10 cellular contexts compared by ENCODE assay signal in genomic region chr17:66636111-66636510, GRCh38.
DNase-seq lines count a peak whose midpoint lies in the region; ATAC-seq and TF ChIP-seq lines count a peak whose summit lies in the region.
"Had no signal": no experiment of that assay in that cellular context is flagged by ENCODE, and none has a peak within 500 bp of the region (broad histone marks: within the 10 kb centered on the region; RNA-seq: fewer than 3 reads in every experiment).

No MANE protein-coding gene starts in this region.

- no peak overlapping the region for H2BK20ac ChIP-seq in IMR-90 (ENCODE audit: low read depth, low read length)

- ATAC-seq in IMR-90 (ENCODE audit: low read depth) (peak; percentile 81), left lung (peak; percentile 34), HG02610 (IDR thresholded peaks at IDR 0.05; ENCODE audit: unreplicated experiment) (no peak), Right ventricle myocardium superior (ENCODE audit: poor library complexity) (no peak), right lobe of liver (no peak)
- ATAC-seq in activated naive CD8-positive, alpha-beta T cell treated with anti-CD3 and anti-CD28 coated beads, Interleukin-2, amount 50 U/mL, for 24 hours, result peak; percentile 25

- H3K27me3 Mint-ChIP-seq in activated naive CD8-positive, alpha-beta T cell treated with anti-CD3 and anti-CD28 coated beads, Interleukin-2, amount 50 U/mL, for 24 hours, result no peaks in the 10 kb centered on the region

- no peak overlapping the region for H4K91ac ChIP-seq in IMR-90 (ENCODE audit: insufficient read depth, low read depth, low read length)

- H3K9me3 ChIP-seq in IMR-90 (ENCODE audit: control insufficient read depth, insufficient read depth, low read length) (no peaks in the 10 kb centered on the region), left lung (no peaks in the 10 kb centered on the region), right lobe of liver (no peaks in the 10 kb centered on the region)

- H3K36me3 Mint-ChIP-seq in activated naive CD8-positive, alpha-beta T cell treated with anti-CD3 and anti-CD28 coated beads, Interleukin-2, amount 50 U/mL, for 24 hours (ENCODE audit: low read depth), result peaks cover under 1% of the 10 kb centered on the region

- peaks cover 71% of the 10 kb centered on the region for H3K4me1 Mint-ChIP-seq in activated naive CD8-positive, alpha-beta T cell treated with anti-CD3 and anti-CD28 coated beads, Interleukin-2, amount 50 U/mL, for 24 hours

- in situ Hi-C loops in IMR-90 (cut with MboI; ENCODE audit: low sequenced_read_pairs), result no loop called here

- H3K23ac ChIP-seq in IMR-90 (ENCODE audit: low read depth, low read length), result no peak overlapping the region; the same call in 1 of the 2 replicates

- dilution Hi-C loops in IMR-90 (cut with HindIII; ENCODE audit: low sequenced_read_pairs, unreplicated experiment), result no loop called here

- no peak overlapping the region for H3K18ac ChIP-seq in IMR-90 (ENCODE audit: low read depth, low read length)

- H3K4me1 ChIP-seq in IMR-90 (ENCODE audit: control insufficient read depth, insufficient read depth, low read length) (peaks cover 13% of the 10 kb centered on the region), left lung (peaks cover 0 to 7% of the 10 kb centered on the region in 2 donors), right lobe of liver (no peaks in the 10 kb centered on the region)

- POLR2A ChIA-PET in IMR-90 (lab: Charles Lee; ENCODE audit: unreplicated experiment), result no interaction called here

- no peak overlapping the region for H4K8ac ChIP-seq in IMR-90 (ENCODE audit: low read depth in 2 of 2, low read length in 2 of 2)

- no peak for TF ChIP-seq RAD21 in IMR-90 (IDR thresholded peaks at IDR 0.05; ENCODE audit: low read length)

- peaks cover 25 to 53% of the 10 kb centered on the region in 2 experiments for H3K79me1 ChIP-seq in IMR-90 (ENCODE audit: low read depth in 1 of 2, low read length in 2 of 2)

- no peak overlapping the region for H3K4me3 ChIP-seq in IMR-90 (ENCODE audit: insufficient read depth, low read depth, low read length)
- no peak overlapping the region for H3K4me3 ChIP-seq in left lung
- H3K4me3 ChIP-seq in right lobe of liver, result no peak overlapping the region

- TF ChIP-seq POLR2A in IMR-90 (IDR thresholded peaks at IDR 0.05; ENCODE audit: low read depth, low read length) (no peak), right lobe of liver (IDR thresholded peaks at IDR 0.05) (no peak)

- WGBS in IMR-90 (ENCODE audit: extremely low coverage in 2 of 2, insufficient read length in 1 of 2), 2 experiments, result no CpG with 5 or more reads among the region's 4 CpGs
- 87% methylated on average over 4 of the region's 4 CpGs for WGBS in right lobe of liver (ENCODE audit: insufficient coverage, low coverage, low lambda C conversion rate, missing lambda C conversion rate)

- H2BK5ac ChIP-seq in IMR-90 (ENCODE audit: low read depth, low read length, poor library complexity, severe bottlenecking), result no peak overlapping the region

- intact Hi-C loops in IMR-90 (cut with micrococcal nuclease), result no loop called here
- intact Hi-C loops in left lung (cut with DNase I), result no loop called here
- intact Hi-C loops in Right ventricle myocardium superior (cut with DNase I), result no loop called here
- intact Hi-C loops in right lobe of liver (cut with DNase I), result no loop called here

- H2AK5ac ChIP-seq in IMR-90 (ENCODE audit: low read depth, low read length), result no peak overlapping the region

- no peak overlapping the region for H2AK9ac ChIP-seq in IMR-90 (replicated peaks; ENCODE audit: low read depth, low read length, poor library complexity)

- peaks cover 8% of the 10 kb centered on the region for H3K9me1 ChIP-seq in IMR-90 (ENCODE audit: insufficient read depth, low read length)

- H3K4me2 ChIP-seq in IMR-90 (ENCODE audit: low read depth, low read length), result no peak overlapping the region

- no peak overlapping the region for H4K5ac ChIP-seq in IMR-90 (ENCODE audit: low read depth, low read length)

- H2BK120ac ChIP-seq in IMR-90 (ENCODE audit: low read depth, low read length), result no peak overlapping the region

- H3K27ac Mint-ChIP-seq in activated naive CD8-positive, alpha-beta T cell treated with anti-CD3 and anti-CD28 coated beads, Interleukin-2, amount 50 U/mL, for 24 hours, result peak overlapping the region; percentile 53

- H3K9me3 Mint-ChIP-seq in activated naive CD8-positive, alpha-beta T cell treated with anti-CD3 and anti-CD28 coated beads, Interleukin-2, amount 50 U/mL, for 24 hours, result no peaks in the 10 kb centered on the region

- H3K27me3 ChIP-seq in IMR-90 (ENCODE audit: control insufficient read depth, insufficient read depth, low read length), result no peaks in the 10 kb centered on the region
- no peaks in the 10 kb centered on the region for H3K27me3 ChIP-seq in left lung
- H3K27me3 ChIP-seq in right lobe of liver, result no peaks in the 10 kb centered on the region

- BruUV-seq in IMR-90 (replicated peaks; lab: Mats Ljungman, UMichigan), result no TSS peak

- peaks cover 5% of the 10 kb centered on the region; the same call in 1 of the 2 replicates for H3K36me3 ChIP-seq in IMR-90 (ENCODE audit: control insufficient read depth, insufficient read depth, low read length)
- H3K36me3 ChIP-seq in left lung, result no peaks in the 10 kb centered on the region
- no peaks in the 10 kb centered on the region for H3K36me3 ChIP-seq in right lobe of liver

- H3K27ac ChIP-seq in IMR-90 (ENCODE audit: insufficient read depth, low read length) (no peak overlapping the region), left lung (no peak overlapping the region), right lobe of liver (no peak overlapping the region)

- no peak overlapping the region for H3K4ac ChIP-seq in IMR-90 (ENCODE audit: low read depth, low read length)

- H4K20me1 ChIP-seq in IMR-90 (ENCODE audit: insufficient read depth, low read length), result peaks cover 30% of the 10 kb centered on the region

- H2BK15ac ChIP-seq in IMR-90 (ENCODE audit: low read depth, low read length), result no peak overlapping the region

- H3K14ac ChIP-seq in IMR-90 (replicated peaks; ENCODE audit: low read depth, low read length), result no peak overlapping the region

- TF ChIP-seq CTCF in IMR-90 (conservative IDR thresholded peaks at IDR 0.05; ENCODE audit: low read depth, low read length) (no peak), left lung (IDR thresholded peaks at IDR 0.05) (no peak), right lobe of liver (IDR thresholded peaks at IDR 0.05) (no peak)

- no peak overlapping the region for H3K56ac ChIP-seq in IMR-90 (ENCODE audit: extremely low read depth, insufficient read depth, low read length)

- peak; percentile 37 for DNase-seq in EL
- peak; percentile 87 for DNase-seq in IMR-90
- DNase-seq in activated naive CD8-positive, alpha-beta T cell treated with anti-CD3 and anti-CD28 coated beads, Interleukin-2, amount 50 U/mL, for 24 hours, result no peak
- DNase-seq in left lung, result no peak
- DNase-seq in Right ventricle myocardium superior, result no peak
- no peak for DNase-seq in right lobe of liver
- DNase-seq: activated gamma-delta T cell treated with Interleukin-2 at 50 U/mL for 16 hours, NCI-H1417 treated with DMSO at 0.1 percent for 48 hours, retina had no signal

- no peak overlapping the region for H3K4me3 Mint-ChIP-seq in activated naive CD8-positive, alpha-beta T cell treated with anti-CD3 and anti-CD28 coated beads, Interleukin-2, amount 50 U/mL, for 24 hours

- H2AFZ ChIP-seq in IMR-90 (replicated peaks; ENCODE audit: low read length, poor library complexity), result no peak overlapping the region

- CTCF ChIA-PET in IMR-90 (lab: Yijun Ruan, JAX), result no interaction called here

- no peak overlapping the region for H3K9ac ChIP-seq in IMR-90 (ENCODE audit: low read depth, low read length)

TF ChIP-seq in IMR-90, 13 proteins besides CTCF, POLR2A, EP300 and RAD21:
- TF ChIP-seq FOS (IDR thresholded peaks at IDR 0.05; ENCODE audit: low read depth, low read length) (peak; percentile 65; the same call in 1 of the 2 replicates), BHLHE40 (IDR thresholded peaks at IDR 0.05; ENCODE audit: low read depth, low read length) (0 out of 2 replicates have a peak, but pooled peaks have one; percentile 13), ELK1 (IDR thresholded peaks at IDR 0.05; ENCODE audit: borderline replicate concordance, low read depth, low read length) (no peak), NFE2L2 (IDR thresholded peaks at IDR 0.05; ENCODE audit: low read depth, low read length) (no peak), MAFK (IDR thresholded peaks at IDR 0.05; ENCODE audit: low read depth, low read length) (0 out of 2 replicates have a peak, but pooled peaks have one; percentile 32), CEBPB (IDR thresholded peaks at IDR 0.05; ENCODE audit: low read depth, low read length) (peak; percentile 48; the same call in 1 of the 2 replicates)

Comparison
In these comparisons a context has a peak if more than half of its experiments do, and no peak if none do; other contexts are left out.
1. DNase-seq: peak in EL (single experiment) and IMR-90 (single experiment); none in activated naive CD8-positive, alpha-beta T cell treated with anti-CD3 and anti-CD28 coated beads, Interleukin-2, amount 50 U/mL, for 24 hours (single experiment), left lung (0 of 2), Right ventricle myocardium superior (single experiment) and right lobe of liver (0 of 3).
2. ATAC-seq: peak in IMR-90 (single experiment), activated naive CD8-positive, alpha-beta T cell treated with anti-CD3 and anti-CD28 coated beads, Interleukin-2, amount 50 U/mL, for 24 hours (single experiment) and left lung (single experiment); none in HG02610 (single experiment), Right ventricle myocardium superior (single experiment) and right lobe of liver (0 of 4).